Comparison of ENCODE assay signal across 8 cellular contexts in the genomic region with DNA sequence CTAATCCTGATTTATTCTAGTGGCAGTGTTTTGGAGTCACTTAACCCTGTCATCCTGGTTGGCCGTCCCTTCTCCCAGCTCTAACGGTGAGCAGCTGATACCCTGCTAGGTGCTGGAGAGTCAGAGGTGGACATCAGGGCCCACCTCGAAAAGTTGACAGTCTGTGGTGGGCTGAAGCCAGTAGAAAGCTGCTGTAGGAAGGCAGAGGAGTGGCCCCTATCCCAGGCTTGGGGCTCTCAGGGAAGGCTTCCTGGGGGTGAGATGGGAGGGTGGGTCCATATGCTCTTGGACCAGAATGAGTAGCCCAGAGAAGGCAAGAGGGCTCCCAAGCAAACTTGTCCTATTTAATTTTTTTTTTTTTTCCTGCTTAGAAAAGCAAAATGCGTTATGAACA. TPM values are rescaled to one million over a fixed set of nuclear protein-coding genes. Genes with fewer than 3 reads are reported as not detected.
DNase-seq lines count a peak whose midpoint lies in the region; ATAC-seq, FAIRE-seq and TF ChIP-seq lines count a peak whose summit lies in the region.

No MANE protein-coding gene starts in this region.

- peak overlapping the region; percentile 85; the same call in 1 of the 2 replicates for H3K4me3 ChIP-seq in PC-9
- H3K4me3 ChIP-seq in endothelial cell of umbilical vein (replicated peaks in 1 of 3; ENCODE audit: insufficient read depth in 1 of 3, low read depth in 1 of 3, low read length in 3 of 3) = no peak overlapping the region
- H3K4me3 ChIP-seq in sigmoid colon = peak overlapping the region in 3 of 4 donors; percentile 75 to 93 (median 85)

- dilution Hi-C loops in endothelial cell of umbilical vein (cut with MboI; ENCODE audit: extremely low pct_ligation_motif_present, low sequenced_read_pairs) = no loop called here

- H3K36me3 ChIP-seq in PC-9 (ENCODE audit: low read depth) (peaks cover 40% of the 10 kb centered on the region), endothelial cell of umbilical vein (ENCODE audit: control insufficient read depth in 2 of 2, extremely low read depth in 1 of 2, insufficient read depth in 2 of 2, low read length in 2 of 2) (peaks cover 3 to 21% of the 10 kb centered on the region in 2 experiments), sigmoid colon (peaks cover 4 to 31% (median 14%) of the 10 kb centered on the region in 4 donors)

- no peaks in the 10 kb centered on the region for H3K9me2 ChIP-seq in PC-9 (ENCODE audit: insufficient read depth)

- POLR2A ChIA-PET in PC-9 (lab: Charles Lee; ENCODE audit: unreplicated experiment) = interaction anchor here (0.6 to 0.8 kb wide), 3 partner anchors 27 to 1785 kb away, joined by 3 to 13 read pairs (median 12); no protein-coding TSS in a partner anchor
- POLR2A ChIA-PET in endothelial cell of umbilical vein (lab: Charles Lee) = interaction anchor here (0.7 to 1.7 kb wide), 8 partner anchors 9 to 135 kb away, joined by 3 to 6 read pairs (median 4); no protein-coding TSS in a partner anchor

- H3K9me1 ChIP-seq in endothelial cell of umbilical vein (replicated peaks; ENCODE audit: control insufficient read depth, extremely low read depth, insufficient read depth, low read length) = no peaks in the 10 kb centered on the region

- FAIRE-seq in endothelial cell of umbilical vein (lab: Jason Lieb, UNC) (no peak), urothelium cell line (lab: Jason Lieb, UNC) (no peak)

- H3K4me2 ChIP-seq in PC-9 (peak overlapping the region; percentile 96), endothelial cell of umbilical vein (ENCODE audit: insufficient read depth, low read length) (peak overlapping the region; percentile 3)

- H3K27ac ChIP-seq in PC-9 (no peak overlapping the region), endothelial cell of umbilical vein (ENCODE audit: insufficient read depth, low read depth, low read length) (no peak overlapping the region), sigmoid colon (peak overlapping the region in 2 of 4 donors; percentile 94 to 97)

- H3K9me3 ChIP-seq in PC-9 (ENCODE audit: insufficient read depth, low read depth) = no peaks in the 10 kb centered on the region
- no peaks in the 10 kb centered on the region for H3K9me3 ChIP-seq in endothelial cell of umbilical vein (replicated peaks; ENCODE audit: control insufficient read depth, insufficient read depth, low read length)
- no peaks in the 10 kb centered on the region for H3K9me3 ChIP-seq in sigmoid colon

- H3K79me2 ChIP-seq in PC-9 (ENCODE audit: low read depth) (peaks cover 45% of the 10 kb centered on the region), endothelial cell of umbilical vein (ENCODE audit: control insufficient read depth, insufficient read depth, low read length) (peaks cover 45% of the 10 kb centered on the region)

- H4K20me1 ChIP-seq in PC-9 (ENCODE audit: insufficient read depth) = peaks cover 35% of the 10 kb centered on the region
- H4K20me1 ChIP-seq in endothelial cell of umbilical vein (replicated peaks; ENCODE audit: control insufficient read depth, extremely low read depth, insufficient read depth, low read length) = peaks cover 6% of the 10 kb centered on the region

- H3K4me1 ChIP-seq in PC-9 (replicated peaks; ENCODE audit: insufficient read depth) (peaks cover 36% of the 10 kb centered on the region), endothelial cell of umbilical vein (ENCODE audit: control insufficient read depth, extremely low read depth, insufficient read depth, low read length) (peaks cover 26% of the 10 kb centered on the region), sigmoid colon (peaks cover 0 to 38% (median 33%) of the 10 kb centered on the region in 4 donors)

- no peak for TF ChIP-seq EP300 in sigmoid colon (IDR thresholded peaks at IDR 0.05)

- H2AFZ ChIP-seq in PC-9 = peak overlapping the region; percentile 76
- peak overlapping the region; percentile 83 for H2AFZ ChIP-seq in endothelial cell of umbilical vein (ENCODE audit: low read depth, low read length)

- TF ChIP-seq POLR2A in endothelial cell of umbilical vein (IDR thresholded peaks at IDR 0.05; ENCODE audit: low read depth, low read length) = no peak
- no peak for TF ChIP-seq POLR2A in sigmoid colon (IDR thresholded peaks at IDR 0.05)

- DNase-seq in PC-9 (no peak), endothelial cell of umbilical vein (ENCODE audit: low read depth, low spot score) (no peak), sigmoid colon (no peak), urothelium cell line (ENCODE audit: low spot score) (no peak), NCI-H446 (lab: John Stamatoyannopoulos, UW) (no peak), NCI-H526 (lab: John Stamatoyannopoulos, UW) (no peak), T-helper 9 cell (no peak)

- CTCF ChIA-PET in PC-9 (lab: Charles Lee) = interaction anchor here (0.5 to 2.1 kb wide), 4 partner anchors 8 to 134 kb away, joined by 3 to 5 read pairs (median 4); no protein-coding TSS in a partner anchor
- CTCF ChIA-PET in endothelial cell of umbilical vein (lab: Charles Lee) = interaction anchor here (0.6 to 2.4 kb wide), 16 partner anchors 9 to 713 kb away, joined by 3 to 23 read pairs (median 5); a partner anchor contains a TSS

- intact Hi-C loops in PC-9 (cut with micrococcal nuclease; ENCODE audit: unreplicated experiment) (loop anchor here (2.0 to 10.0 kb wide), 3 partner anchors 39 to 937 kb away; no protein-coding TSS in a partner anchor), endothelial cell of umbilical vein (cut with micrococcal nuclease) (loop anchor here (2.0 kb wide), 1 partner anchor 27 kb away; no protein-coding TSS in a partner anchor), sigmoid colon (cut with DNase I) (loop anchor here (5.0 to 10.0 kb wide), 2 partner anchors 79 to 253 kb away; no protein-coding TSS in a partner anchor)

- TSS peak; percentile 95 for BruUV-seq in PC-9 (replicated peaks; lab: Mats Ljungman, UMichigan)
- BruUV-seq in endothelial cell of umbilical vein (replicated peaks; lab: Mats Ljungman, UMichigan) = TSS peak; percentile 77

- ATAC-seq in GM21381 (IDR thresholded peaks at IDR 0.05; ENCODE audit: unreplicated experiment) = peak; percentile 2

- WGBS in sigmoid colon, 2 donors = 50 to 59% methylated on average over 4 of the region's 4 CpGs

- H3F3A ChIP-seq in PC-9 (ENCODE audit: insufficient read depth, low read depth) = peaks cover 35% of the 10 kb centered on the region

- H3K9ac ChIP-seq in endothelial cell of umbilical vein (replicated peaks; ENCODE audit: extremely low read depth, insufficient read depth, low read length) = no peak overlapping the region

- H3K27me3 ChIP-seq in PC-9 (ENCODE audit: insufficient read depth, low read depth) = no peaks in the 10 kb centered on the region
- no peaks in the 10 kb centered on the region for H3K27me3 ChIP-seq in endothelial cell of umbilical vein (ENCODE audit: control insufficient read depth in 2 of 2, insufficient read depth in 2 of 2, low read length in 2 of 2)
- no peaks in the 10 kb centered on the region for H3K27me3 ChIP-seq in sigmoid colon

- TF ChIP-seq CTCF in PC-9 (conservative IDR thresholded peaks at IDR 0.05) = no peak
- no peak for TF ChIP-seq CTCF in endothelial cell of umbilical vein (IDR thresholded peaks at IDR 0.05; ENCODE audit: extremely low read depth in 1 of 2, insufficient read depth in 1 of 2, low read depth in 1 of 2, low read length in 2 of 2)
- TF ChIP-seq CTCF in sigmoid colon (IDR thresholded peaks at IDR 0.05) = no peak

TF ChIP-seq in endothelial cell of umbilical vein, 7 proteins besides CTCF, POLR2A, EP300 and RAD21:
- TF ChIP-seq JUN (IDR thresholded peaks at IDR 0.05; ENCODE audit: borderline replicate concordance, insufficient read depth, insufficient read length, low read depth) (no peak), POLR2AphosphoS5 (IDR thresholded peaks at IDR 0.05; ENCODE audit: insufficient read depth, low read depth, low read length) (no peak), FOS (IDR thresholded peaks at IDR 0.05; ENCODE audit: borderline replicate concordance, insufficient read depth, low read length) (no peak), EZH2 (IDR thresholded peaks at IDR 0.05; ENCODE audit: borderline replicate concordance, low read depth, low read length, severe bottlenecking) (no peak), MYC (IDR thresholded peaks at IDR 0.05; ENCODE audit: low read depth, low read length) (no peak), GATA2 (IDR thresholded peaks at IDR 0.05; ENCODE audit: insufficient read depth, insufficient read length, low read depth, low read length) (no peak)
- TF ChIP-seq, protein P1, sequence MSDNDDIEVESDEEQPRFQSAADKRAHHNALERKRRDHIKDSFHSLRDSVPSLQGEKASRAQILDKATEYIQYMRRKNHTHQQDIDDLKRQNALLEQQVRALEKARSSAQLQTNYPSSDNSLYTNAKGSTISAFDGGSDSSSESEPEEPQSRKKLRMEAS (IDR thresholded peaks at IDR 0.05; ENCODE audit: insufficient read depth, insufficient read length) = no peak
TF ChIP-seq in endothelial cell of umbilical vein: peak in this region for 0.

RNA-seq across cellular contexts. Expression of a gene that starts 0.5 kb away (rescaled TPM):
- total RNA-seq in PC-9 (2021) (1,021 and 1,050 TPM in 2 replicates), endothelial cell of umbilical vein (1,109 and 1,117 TPM in 2 replicates), sigmoid colon (1,000 to 10,000 TPM; 2,086 to 3,236 (median 2,650) TPM)
- polyA plus RNA-seq in endothelial cell of umbilical vein (1,101 and 1,237 TPM in 2 replicates), sigmoid colon (1,000 to 10,000 TPM; 1,392 to 2,407 (median 1,694) TPM)
- 1,767 and 1,879 TPM in 2 replicates for polyA plus RNA-seq in endothelial cell of umbilical vein (2011; cell fraction: cytosol; rRNA removed)
- polyA plus RNA-seq in endothelial cell of umbilical vein (2011; cell fraction: nucleus; rRNA removed) = 564 and 678 TPM in 2 replicates
- polyA plus RNA-seq in endothelial cell of umbilical vein (2012) = 2,190 and 2,506 TPM in 2 replicates
- polyA minus RNA-seq in endothelial cell of umbilical vein = 892 and 930 TPM in 2 replicates
- 601 TPM for polyA minus RNA-seq in endothelial cell of umbilical vein (2011; cell fraction: cytosol; rRNA and poly(A)+ RNA removed)
- 161 and 212 TPM in 2 replicates for polyA minus RNA-seq in endothelial cell of umbilical vein (2011; cell fraction: nucleus; rRNA and poly(A)+ RNA removed)

RNA-seq across cellular contexts. Expression of a gene that starts 46.5 kb away (rescaled TPM):
- total RNA-seq in PC-9 (2021) = 32.0 and 33.9 TPM in 2 replicates
- 26.2 and 34.4 TPM in 2 replicates for total RNA-seq in endothelial cell of umbilical vein
- 5.0 TPM in 2 replicates for polyA plus RNA-seq in endothelial cell of umbilical vein
- polyA plus RNA-seq in endothelial cell of umbilical vein (2011; cell fraction: cytosol; rRNA removed) = 7.5 and 7.7 TPM in 2 replicates
- 8.2 and 11.2 TPM in 2 replicates for polyA plus RNA-seq in endothelial cell of umbilical vein (2011; cell fraction: nucleus; rRNA removed)
- polyA plus RNA-seq in endothelial cell of umbilical vein (2012) = 8.0 and 11.0 TPM in 2 replicates
- 14.8 and 23.3 TPM in 2 replicates for polyA minus RNA-seq in endothelial cell of umbilical vein
- 15.6 TPM for polyA minus RNA-seq in endothelial cell of umbilical vein (2011; cell fraction: cytosol; rRNA and poly(A)+ RNA removed)
- 30.0 and 35.6 TPM in 2 replicates for polyA minus RNA-seq in endothelial cell of umbilical vein (2011; cell fraction: nucleus; rRNA and poly(A)+ RNA removed)
- 10 to 100 TPM; 39.9 to 53.5 (median 46.5) TPM for total RNA-seq in sigmoid colon
- polyA plus RNA-seq in sigmoid colon = 1 to 10 TPM; 4.5 to 4.9 (median 4.8) TPM

Comparison
In these comparisons a context has a peak if more than half of its experiments do, and no peak if none do; other contexts are left out.
1. H3K4me3 ChIP-seq: peak in PC-9 (single experiment) and sigmoid colon (3 of 4); none in endothelial cell of umbilical vein (0 of 3).